In genomic region chr2:156517419-156517818, GRCh38 we compare ENCODE assay signal across 18 cellular contexts.
DNase-seq lines count a peak whose midpoint lies in the region; ATAC-seq, FAIRE-seq and TF ChIP-seq lines count a peak whose summit lies in the region.
"Had no signal": no experiment of that assay in that cellular context is flagged by ENCODE, and none has a peak within 500 bp of the region (broad histone marks: within the 10 kb centered on the region; RNA-seq: fewer than 3 reads in every experiment).

No MANE protein-coding gene starts in this region.

- no peak overlapping the region for H3K4me3 ChIP-seq in body of pancreas

- H3K27me3 Mint-ChIP-seq in CD14-positive monocyte (ENCODE audit: low read depth in 3 of 3): peaks cover 0 to 2% (median 0%) of the 10 kb centered on the region in 3 donors
- H3K27me3 Mint-ChIP-seq: CD4-positive, alpha-beta memory T cell had no signal

- no peaks in the 10 kb centered on the region for H3K9me3 ChIP-seq in body of pancreas
- H3K9me3 ChIP-seq: BE2C had no signal

- H3K4me1 Mint-ChIP-seq in CD14-positive monocyte: no peaks in the 10 kb centered on the region

- H3K27ac Mint-ChIP-seq in CD14-positive monocyte: no peak overlapping the region
- H3K27ac Mint-ChIP-seq: CD4-positive, alpha-beta memory T cell had no signal

- peak; percentile 23 for DNase-seq in DMS 273 (lab: John Stamatoyannopoulos, UW; ENCODE audit: unreplicated experiment)
- no peak for DNase-seq in DMS 273 treated with DMSO at 0.1 percent for 48 hours (lab: John Stamatoyannopoulos, UW)
- no peak for DNase-seq in GM19239 (ENCODE audit: insufficient read length, low spot score)
- DNase-seq in body of pancreas: peak; percentile 39 to 73 (median 65)
- DNase-seq in myocyte (ENCODE audit: low read depth): peak; percentile 43
- DNase-seq in CD14-positive monocyte (ENCODE audit: low spot score): no peak
- DNase-seq in hypothalamus (lab: John Stamatoyannopoulos, UW): no peak
- DNase-seq: BE2C; CD4-positive, alpha-beta memory T cell; GDM1; H7; NCI-H1417 treated with DMSO at 0.1 percent for 48 hours; NCI-H2029 treated with DMSO at 0.1 percent for 48 hours; NCI-H2171 treated with DMSO at 0.1 percent for 48 hours; NCI-H446 treated with DMSO at 0.1 percent for 48 hours had no signal

- TF ChIP-seq POLR2A in body of pancreas (IDR thresholded peaks at IDR 0.05): no peak

- intact Hi-C loops in body of pancreas (cut with DNase I) (no loop called here), CD14-positive monocyte (cut with micrococcal nuclease) (no loop called here)

- peak overlapping the region in 2 of 4 donors; percentile 3 to 40 for H3K27ac ChIP-seq in body of pancreas
- H3K27ac ChIP-seq: 22Rv1 had no signal

- no peak for TF ChIP-seq CTCF in body of pancreas (IDR thresholded peaks at IDR 0.05)
- TF ChIP-seq CTCF in CD14-positive monocyte (IDR thresholded peaks at IDR 0.05): no peak

- no peaks in the 10 kb centered on the region for H3K36me3 ChIP-seq in body of pancreas (replicated peaks in 1 of 2; ENCODE audit: insufficient read depth in 1 of 2, low read depth in 2 of 2)
- H3K36me3 ChIP-seq: BE2C had no signal

- peak; percentile 21 for FAIRE-seq in GM19239 (lab: Jason Lieb, UNC)
- FAIRE-seq: GM12891 had no signal

- no peaks in the 10 kb centered on the region for H3K27me3 ChIP-seq in body of pancreas
- H3K27me3 ChIP-seq: BE2C had no signal

- ATAC-seq in body of pancreas (peak; percentile 97), GM21360 (IDR thresholded peaks at IDR 0.05; ENCODE audit: unreplicated experiment) (no peak)

- peaks cover 14% of the 10 kb centered on the region for H3K4me1 ChIP-seq in body of pancreas
- H3K4me1 ChIP-seq: BE2C had no signal

- peaks cover 0 to 3% (median 2%) of the 10 kb centered on the region in 7 donors for H3K9me3 Mint-ChIP-seq in CD14-positive monocyte
- H3K9me3 Mint-ChIP-seq: CD4-positive, alpha-beta memory T cell had no signal

- H3K4me3 Mint-ChIP-seq in CD14-positive monocyte: no peak overlapping the region
- H3K4me3 Mint-ChIP-seq: CD4-positive, alpha-beta memory T cell had no signal

- H3K36me3 Mint-ChIP-seq in CD14-positive monocyte: peaks cover 65 to 73% of the 10 kb centered on the region in 2 donors

Comparison
In these comparisons a context has a peak if more than half of its experiments do, and no peak if none do; other contexts are left out.
1. DNase-seq: peak in DMS 273 (single experiment), body of pancreas (4 of 4) and myocyte (single experiment); none in DMS 273 treated with DMSO at 0.1 percent for 48 hours (single experiment), GM19239 (single experiment), CD14-positive monocyte (single experiment) and hypothalamus (0 of 51).